Comparison of ENCODE assay signal across 7 cellular contexts in genomic region chr12:26845057-26845666, GRCh38. TPM values are rescaled to one million over a fixed set of nuclear protein-coding genes. Genes with fewer than 3 reads are reported as not detected.
DNase-seq lines count a peak whose midpoint lies in the region; ATAC-seq and TF ChIP-seq lines count a peak whose summit lies in the region.

No MANE protein-coding gene starts in this region.

- CTCF ChIA-PET in GM10248 (lab: Yijun Ruan, JAX): interaction anchor here (1.1 to 4.5 kb wide), 9 partner anchors 10 to 47 kb away, joined by 3 to 26 read pairs (median 9); partner anchors contain the start of gene ITPR2

- no peak for DNase-seq in GM10248 (ENCODE audit: extremely low spot score)
- peak; percentile 57 for DNase-seq in NCI-H146 (lab: John Stamatoyannopoulos, UW)
- peak; percentile 27 to 64 for DNase-seq in breast epithelium (ENCODE audit: low spot score in 2 of 2)
- DNase-seq in left colon: peak; percentile 35 to 79
- no peak for DNase-seq in stimulated activated effector memory CD8-positive, alpha-beta T cell treated with anti-CD3 and anti-CD28 coated beads, Interleukin-12 subunit alpha, Interleukin-12 subunit beta, amount 100 ng/mL, for 72 hours (ENCODE audit: low spot score in 2 of 2)
- DNase-seq in 8988T: no peak

- H3K4me3 ChIP-seq in breast epithelium: no peak overlapping the region

- no peak overlapping the region for H3K4me3 Mint-ChIP-seq in stimulated activated effector memory CD8-positive, alpha-beta T cell treated with anti-CD3 and anti-CD28 coated beads, Interleukin-12 subunit alpha, Interleukin-12 subunit beta, amount 100 ng/mL, for 72 hours

- H3K27ac ChIP-seq in breast epithelium: no peak overlapping the region

- POLR2A ChIA-PET in GM10248 (lab: Yijun Ruan, JAX): no interaction called here

- H3K36me3 Mint-ChIP-seq in stimulated activated effector memory CD8-positive, alpha-beta T cell treated with anti-CD3 and anti-CD28 coated beads, Interleukin-12 subunit alpha, Interleukin-12 subunit beta, amount 100 ng/mL, for 72 hours: no peaks in the 10 kb centered on the region

- no peaks in the 10 kb centered on the region for H3K4me1 Mint-ChIP-seq in stimulated activated effector memory CD8-positive, alpha-beta T cell treated with anti-CD3 and anti-CD28 coated beads, Interleukin-12 subunit alpha, Interleukin-12 subunit beta, amount 100 ng/mL, for 72 hours

- ATAC-seq in left colon (peak; percentile 73), esophagus mucosa (no peak)
- ATAC-seq in stimulated activated effector memory CD8-positive, alpha-beta T cell treated with anti-CD3 and anti-CD28 coated beads, Interleukin-12 subunit alpha, Interleukin-12 subunit beta, amount 100 ng/mL, for 72 hours: no peak

- H3K9me3 ChIP-seq in breast epithelium: no peaks in the 10 kb centered on the region

- no peak overlapping the region for H3K27ac Mint-ChIP-seq in stimulated activated effector memory CD8-positive, alpha-beta T cell treated with anti-CD3 and anti-CD28 coated beads, Interleukin-12 subunit alpha, Interleukin-12 subunit beta, amount 100 ng/mL, for 72 hours

- no peak for TF ChIP-seq POLR2A in breast epithelium (IDR thresholded peaks at IDR 0.05)

- intact Hi-C loops in breast epithelium (cut with DNase I; ENCODE audit: low total_unique reads) (no loop called here), left colon (cut with DNase I, micrococcal nuclease) (no loop called here)

- H3K9me3 Mint-ChIP-seq in stimulated activated effector memory CD8-positive, alpha-beta T cell treated with anti-CD3 and anti-CD28 coated beads, Interleukin-12 subunit alpha, Interleukin-12 subunit beta, amount 100 ng/mL, for 72 hours: no peaks in the 10 kb centered on the region

- no peaks in the 10 kb centered on the region for H3K4me1 ChIP-seq in breast epithelium

- no peaks in the 10 kb centered on the region for H3K27me3 ChIP-seq in breast epithelium

- no peaks in the 10 kb centered on the region for H3K36me3 ChIP-seq in breast epithelium

- TF ChIP-seq CTCF in GM10248 (IDR thresholded peaks at IDR 0.05; ENCODE audit: control extremely low read depth, extremely low read depth, low read depth, missing control alignments) (peak; percentile 44), breast epithelium (IDR thresholded peaks at IDR 0.05) (peak; percentile 32 to 61 (median 44))

RNA-seq across cellular contexts. Expression of gene ITPR2, which starts 12.2 kb away (rescaled TPM):
- 10 to 100 TPM; 47.2 to 95.0 (median 66.5) TPM for total RNA-seq in breast epithelium
- total RNA-seq in left colon: 10 to 100 TPM; 31.3 to 31.7 TPM
- total RNA-seq in esophagus mucosa: 35.1 TPM

Comparison
In these comparisons a context has a peak if more than half of its experiments do, and no peak if none do; other contexts are left out.
1. DNase-seq: peak in NCI-H146 (single experiment), breast epithelium (2 of 2) and left colon (2 of 2); none in GM10248 (single experiment), stimulated activated effector memory CD8-positive, alpha-beta T cell treated with anti-CD3 and anti-CD28 coated beads, Interleukin-12 subunit alpha, Interleukin-12 subunit beta, amount 100 ng/mL, for 72 hours (0 of 2) and 8988T (single experiment).